8 cellular contexts compared by ENCODE assay signal in the genomic region with DNA sequence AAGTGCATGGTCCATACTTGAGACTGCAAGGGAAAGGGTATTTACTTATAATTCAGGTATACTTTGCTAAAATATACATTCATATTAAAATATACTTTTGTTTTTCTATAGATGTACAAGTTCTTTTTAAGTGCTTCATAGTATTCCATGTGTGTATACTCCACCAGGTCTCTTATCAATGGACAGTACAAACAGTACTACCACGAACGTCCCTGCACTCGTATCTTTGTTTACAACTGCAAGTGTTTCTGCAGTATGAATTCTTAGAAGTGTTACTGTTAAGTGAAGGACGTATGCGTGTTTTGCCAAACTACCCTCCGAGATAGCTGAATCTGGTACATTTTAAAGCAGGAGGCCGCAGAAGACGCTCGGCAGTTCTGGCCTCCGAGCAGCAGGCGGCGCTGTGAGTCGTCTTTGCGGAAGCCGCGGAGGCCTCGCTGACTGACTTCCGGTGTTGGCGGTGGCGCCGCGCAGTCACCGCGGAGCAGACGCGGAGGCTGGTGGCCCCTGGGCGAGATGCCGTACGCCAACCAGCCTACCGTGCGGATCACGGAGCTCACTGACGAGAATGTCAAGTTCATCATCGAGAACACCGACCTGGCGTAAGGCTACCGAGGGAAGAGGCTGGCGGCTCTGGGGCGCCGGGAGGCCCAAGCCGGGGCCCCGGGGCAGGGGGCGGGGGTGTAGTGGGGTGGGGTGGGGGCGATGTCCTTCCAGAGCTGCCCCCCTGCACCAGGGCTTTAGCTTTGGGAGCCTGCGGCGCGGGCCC. TPM values are rescaled to one million over a fixed set of nuclear protein-coding genes. Genes with fewer than 3 reads are reported as not detected.
DNase-seq lines count a peak whose midpoint lies in the region; ATAC-seq and TF ChIP-seq lines count a peak whose summit lies in the region.

A gene (plus strand): TSS at position 471 of the 769 bp plus-strand sequence. CDS start 46 bp downstream, at position 517.

- peak within 1 kb of the TSS; percentile 99 for H3K27ac Mint-ChIP-seq in activated CD4-positive, alpha-beta T cell treated with anti-CD3 and anti-CD28 coated beads for 36 hours

- no peaks in the 10 kb centered on the region for H3K9me3 Mint-ChIP-seq in activated CD4-positive, alpha-beta T cell treated with anti-CD3 and anti-CD28 coated beads for 36 hours (ENCODE audit: low read depth)

- peaks cover 24% of the 10 kb centered on the region for H3K4me1 Mint-ChIP-seq in activated CD4-positive, alpha-beta T cell treated with anti-CD3 and anti-CD28 coated beads for 36 hours

- POLR2A ChIA-PET in activated CD4-positive, alpha-beta T cell treated with anti-CD3 and anti-CD28 coated beads for 36 hours (lab: Charles Lee), result interaction anchor here (0.6 to 1.2 kb wide), 3 partner anchors 15 to 277 kb away, joined by 3 to 17 read pairs (median 4); a partner anchor contains a TSS

- intact Hi-C loops in activated CD4-positive, alpha-beta T cell treated with anti-CD3 and anti-CD28 coated beads for 36 hours (cut with DNase I, micrococcal nuclease), result loop anchor here (1.0 kb wide), 5 partner anchors 15 to 162 kb away; a partner anchor contains a TSS
- intact Hi-C loops in left colon (cut with DNase I, micrococcal nuclease), result no loop called here

- no peaks in the 10 kb centered on the region for H3K27me3 Mint-ChIP-seq in activated CD4-positive, alpha-beta T cell treated with anti-CD3 and anti-CD28 coated beads for 36 hours

- ATAC-seq in GM18909 (IDR thresholded peaks at IDR 0.05; ENCODE audit: poor library complexity, unreplicated experiment) (peak; percentile 84), HG03175 (IDR thresholded peaks at IDR 0.05; ENCODE audit: unreplicated experiment) (peak; percentile 95), left colon (peak; percentile 96)
- ATAC-seq in activated CD4-positive, alpha-beta T cell treated with anti-CD3 and anti-CD28 coated beads for 36 hours, result peak; percentile 96

- peak within 1 kb of the TSS; percentile 90 for H3K4me3 Mint-ChIP-seq in activated CD4-positive, alpha-beta T cell treated with anti-CD3 and anti-CD28 coated beads for 36 hours

- DNase-seq in AG20443 (ENCODE audit: low spot score) (peak; percentile 96), NCI-H460 (ENCODE audit: extremely low read depth, low read depth) (peak; percentile 86), choroid plexus epithelial cell (ENCODE audit: low read depth) (peak; percentile 88), left colon (peak; percentile 79 to 92)
- DNase-seq in activated CD4-positive, alpha-beta T cell treated with anti-CD3 and anti-CD28 coated beads for 36 hours, result peak; percentile 96
- DNase-seq in stimulated activated CD4-positive, alpha-beta T cell treated with anti-CD3 and anti-CD28 coated beads, Interleukin-1b, Interleukin-23, amount 100 ng/mL, for 48 hours, result peak; percentile 91

- CTCF ChIA-PET in activated CD4-positive, alpha-beta T cell treated with anti-CD3 and anti-CD28 coated beads for 36 hours (lab: Charles Lee), result interaction anchor here (0.6 to 7.5 kb wide), 24 partner anchors 9 to 1111 kb away, joined by 3 to 63 read pairs (median 4); a partner anchor contains a TSS

- H3K36me3 Mint-ChIP-seq in activated CD4-positive, alpha-beta T cell treated with anti-CD3 and anti-CD28 coated beads for 36 hours (ENCODE audit: low read depth), result peaks cover 27% of the 10 kb centered on the region

- H3K4me3 ChIP-seq in choroid plexus epithelial cell (ENCODE audit: low read depth, low read length), result peak within 1 kb of the TSS; percentile 96

- TF ChIP-seq CTCF in choroid plexus epithelial cell (conservative IDR thresholded peaks at IDR 0.05; ENCODE audit: low read depth, low read length), result peak; percentile 92

RNA-seq across cellular contexts. Expression of the gene that starts here (rescaled TPM):
- 153 and 166 TPM in 2 replicates for total RNA-seq in NCI-H460 (2014; rRNA removed; shearing (Covaris generic))
- 205 and 326 TPM in 2 replicates for polyA plus RNA-seq in NCI-H460 (2014; cell fraction: nucleus; rRNA removed)
- 10 to 100 TPM; 54.3 to 57.1 TPM for total RNA-seq in activated CD4-positive, alpha-beta T cell treated with anti-CD3 and anti-CD28 coated beads for 36 hours
- total RNA-seq in left colon, result 10 to 100 TPM; 48.9 to 50.0 TPM

Comparison
In these comparisons a context has a peak if more than half of its experiments do, and no peak if none do; other contexts are left out.
1. Peak in every context shown above with its lines: DNase-seq, ATAC-seq and H3K4me3 ChIP-seq.
2. intact Hi-C loops: an anchor here in activated CD4-positive, alpha-beta T cell treated with anti-CD3 and anti-CD28 coated beads for 36 hours (1.0 kb wide); none called in left colon.